Comparison of ENCODE assay signal across 17 cellular contexts in the genomic region with DNA sequence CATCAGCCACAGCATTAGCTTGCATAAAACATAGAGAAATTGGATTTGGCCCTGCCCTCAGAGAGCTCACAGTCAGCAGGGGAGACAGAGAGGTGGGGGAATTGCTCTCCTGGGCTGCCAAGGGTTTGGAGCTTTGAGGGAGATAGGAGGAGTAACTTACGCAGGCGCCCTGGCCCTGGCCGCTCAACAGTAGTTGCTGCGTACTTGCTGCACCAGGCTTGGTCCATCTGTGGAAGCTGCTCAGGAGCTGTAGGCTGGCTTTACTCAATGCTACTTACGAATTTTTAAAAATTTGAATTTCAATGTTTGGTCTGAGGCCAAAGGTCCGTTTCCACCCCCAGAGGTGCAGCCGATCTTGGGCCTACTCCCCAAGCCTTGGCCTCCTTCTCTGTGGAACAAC.
DNase-seq lines count a peak whose midpoint lies in the region; ATAC-seq and TF ChIP-seq lines count a peak whose summit lies in the region.
"Had no signal": no experiment of that assay in that cellular context is flagged by ENCODE, and none has a peak within 500 bp of the region (broad histone marks: within the 10 kb centered on the region; RNA-seq: fewer than 3 reads in every experiment).

No MANE protein-coding gene starts in this region.

- H3K4me1 ChIP-seq in upper lobe of right lung: no peaks in the 10 kb centered on the region
- no peaks in the 10 kb centered on the region for H3K4me1 ChIP-seq in endodermal cell (ENCODE audit: control insufficient read depth, insufficient read depth, low read length)
- H3K4me1 ChIP-seq: BLaER1, Caco-2, HAP-1 had no signal

- intact Hi-C loops in posterior vena cava (cut with DNase I): no loop called here
- intact Hi-C loops in upper lobe of right lung (cut with DNase I): no loop called here

- no peak for TF ChIP-seq CTCF in coronary artery (IDR thresholded peaks at IDR 0.05)
- TF ChIP-seq CTCF in upper lobe of right lung (IDR thresholded peaks at IDR 0.05): no peak
- no peak for TF ChIP-seq CTCF in endodermal cell (conservative IDR thresholded peaks at IDR 0.05)

- H3K27me3 ChIP-seq in H7 (ENCODE audit: control insufficient read depth, insufficient read depth, low read length) (no peaks in the 10 kb centered on the region; the same call in 1 of the 2 replicates), upper lobe of right lung (no peaks in the 10 kb centered on the region), endodermal cell (ENCODE audit: control insufficient read depth, insufficient read depth, low read length, poor library complexity, severe bottlenecking) (peaks cover 32% of the 10 kb centered on the region)
- H3K27me3 ChIP-seq: BLaER1 had no signal

- H3K4me1 Mint-ChIP-seq in activated T-helper 17 cell treated with anti-CD3 and anti-CD28 coated beads, Interleukin-2, amount 50 U/mL, for 72 hours: no peaks in the 10 kb centered on the region
- H3K4me1 Mint-ChIP-seq in endodermal cell: no peaks in the 10 kb centered on the region
- H3K4me1 Mint-ChIP-seq: B cell; CD4-positive, CD25-positive, alpha-beta regulatory T cell; GM23338 had no signal

- H3K9me3 ChIP-seq in upper lobe of right lung (no peaks in the 10 kb centered on the region), endodermal cell (ENCODE audit: control insufficient read depth, low read length) (no peaks in the 10 kb centered on the region)
- H3K9me3 ChIP-seq: Caco-2, HAP-1 had no signal

- peaks cover 7% of the 10 kb centered on the region for H3K27me3 Mint-ChIP-seq in activated T-helper 17 cell treated with anti-CD3 and anti-CD28 coated beads, Interleukin-2, amount 50 U/mL, for 72 hours
- peaks cover 13% of the 10 kb centered on the region for H3K27me3 Mint-ChIP-seq in endodermal cell (ENCODE audit: insufficient read depth)
- H3K27me3 Mint-ChIP-seq: B cell had no signal

- DNase-seq in H7 (peak; percentile 25), coronary artery (ENCODE audit: low spot score) (peak; percentile 17), posterior vena cava (ENCODE audit: low spot score) (peak; percentile 57), upper lobe of right lung (peak; percentile 33), endodermal cell (no peak)
- DNase-seq: CD4-positive, CD25-positive, alpha-beta regulatory T cell; CD8-positive, alpha-beta T cell; DMS53; HFFc6 had no signal

- H3K4me3 ChIP-seq in H7 (ENCODE audit: insufficient read depth, low read depth, low read length) (no peak overlapping the region), coronary artery (no peak overlapping the region), upper lobe of right lung (no peak overlapping the region), endodermal cell (ENCODE audit: low read length) (no peak overlapping the region)
- H3K4me3 ChIP-seq: BLaER1, GM23338, HAP-1 had no signal

- no peak overlapping the region for H3K4me3 Mint-ChIP-seq in activated T-helper 17 cell treated with anti-CD3 and anti-CD28 coated beads, Interleukin-2, amount 50 U/mL, for 72 hours
- H3K4me3 Mint-ChIP-seq in endodermal cell: no peak overlapping the region
- H3K4me3 Mint-ChIP-seq: B cell; CD4-positive, CD25-positive, alpha-beta regulatory T cell; CD8-positive, alpha-beta T cell; GM23338; HFFc6 had no signal

- H3K36me3 ChIP-seq in H7 (replicated peaks; ENCODE audit: control insufficient read depth, insufficient read depth, low read length) (no peaks in the 10 kb centered on the region), upper lobe of right lung (no peaks in the 10 kb centered on the region), endodermal cell (ENCODE audit: control insufficient read depth, insufficient read depth, low read length) (no peaks in the 10 kb centered on the region)
- H3K36me3 ChIP-seq: BLaER1, HAP-1 had no signal

- H3K27ac ChIP-seq in coronary artery (no peak overlapping the region), upper lobe of right lung (no peak overlapping the region), endodermal cell (ENCODE audit: low read depth, low read length) (no peak overlapping the region)
- H3K27ac ChIP-seq: BLaER1, C4-2B had no signal

- H3K9ac ChIP-seq in endodermal cell (ENCODE audit: extremely low read depth, low read length, poor library complexity, severe bottlenecking): no peak overlapping the region
- H3K9ac ChIP-seq: BLaER1 had no signal

- ATAC-seq in upper lobe of right lung (no peak), GM21737 (IDR thresholded peaks at IDR 0.05; ENCODE audit: unreplicated experiment) (no peak)
- ATAC-seq in activated T-helper 17 cell treated with anti-CD3 and anti-CD28 coated beads, Interleukin-2, amount 50 U/mL, for 72 hours (replicated peaks): no peak
- ATAC-seq: CD8-positive, alpha-beta T cell had no signal

- H3K9me3 Mint-ChIP-seq in activated T-helper 17 cell treated with anti-CD3 and anti-CD28 coated beads, Interleukin-2, amount 50 U/mL, for 72 hours: no peaks in the 10 kb centered on the region
- no peaks in the 10 kb centered on the region for H3K9me3 Mint-ChIP-seq in endodermal cell
- H3K9me3 Mint-ChIP-seq: CD8-positive, alpha-beta T cell; GM23338 had no signal

- H3K27ac Mint-ChIP-seq in activated T-helper 17 cell treated with anti-CD3 and anti-CD28 coated beads, Interleukin-2, amount 50 U/mL, for 72 hours: no peak overlapping the region
- no peak overlapping the region for H3K27ac Mint-ChIP-seq in endodermal cell
- H3K27ac Mint-ChIP-seq: B cell; CD4-positive, CD25-positive, alpha-beta regulatory T cell; CD8-positive, alpha-beta T cell; GM23338; HFFc6 had no signal

- 80 to 83% methylated on average over 1 to 7 of the region's 7 CpGs for WGBS in endodermal cell (ENCODE audit: insufficient coverage in 1 of 2, insufficient read length in 1 of 2), 2 experiments

- H3K36me3 Mint-ChIP-seq in activated T-helper 17 cell treated with anti-CD3 and anti-CD28 coated beads, Interleukin-2, amount 50 U/mL, for 72 hours (ENCODE audit: low read depth): no peaks in the 10 kb centered on the region
- H3K36me3 Mint-ChIP-seq in endodermal cell (ENCODE audit: low read depth): no peaks in the 10 kb centered on the region
- H3K36me3 Mint-ChIP-seq: CD4-positive, CD25-positive, alpha-beta regulatory T cell; CD8-positive, alpha-beta T cell had no signal
